ENCODE assay signal across 10 cellular contexts in the genomic region with DNA sequence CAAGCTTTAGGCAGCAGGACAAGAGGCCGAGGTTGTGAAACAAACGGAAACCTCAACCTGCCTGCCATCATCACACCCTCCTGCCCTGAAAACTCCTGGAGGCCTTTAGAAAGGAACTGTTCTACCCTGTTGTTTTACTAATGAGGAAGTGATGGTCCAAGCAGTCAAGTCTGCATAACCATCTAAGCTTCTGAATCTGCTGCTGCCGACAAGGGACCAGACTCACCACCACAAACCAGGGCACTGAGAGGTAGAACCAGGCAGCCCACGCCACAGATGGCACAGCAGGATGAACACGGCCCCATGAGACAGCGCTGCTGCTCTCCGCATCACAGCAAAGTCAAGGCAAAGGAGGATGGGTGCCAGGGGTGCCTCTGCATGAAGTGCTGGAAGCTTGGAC.
DNase-seq lines count a peak whose midpoint lies in the region; ATAC-seq and TF ChIP-seq lines count a peak whose summit lies in the region.
"Had no signal": no experiment of that assay in that cellular context is flagged by ENCODE, and none has a peak within 500 bp of the region (broad histone marks: within the 10 kb centered on the region; RNA-seq: fewer than 3 reads in every experiment).

No MANE protein-coding gene starts in this region.

- intact Hi-C loops in breast epithelium (cut with DNase I; ENCODE audit: low total_unique reads) = no loop called here

- TF ChIP-seq CTCF in breast epithelium (IDR thresholded peaks at IDR 0.05) = no peak

- TF ChIP-seq POLR2A in breast epithelium (IDR thresholded peaks at IDR 0.05) = no peak

- no peaks in the 10 kb centered on the region for H3K9me3 ChIP-seq in breast epithelium

- H3K4me3 ChIP-seq in breast epithelium = no peak overlapping the region

- H3K27me3 ChIP-seq in breast epithelium = no peaks in the 10 kb centered on the region

- H3K4me1 Mint-ChIP-seq in activated naive CD8-positive, alpha-beta T cell treated with anti-CD3 and anti-CD28 coated beads, Interleukin-2, amount 50 U/mL, for 24 hours = peaks cover 98% of the 10 kb centered on the region

- no peaks in the 10 kb centered on the region for H3K4me1 ChIP-seq in breast epithelium

- ATAC-seq in GM18498 (IDR thresholded peaks at IDR 0.05; ENCODE audit: unreplicated experiment) = peak; percentile 61
- ATAC-seq in GM19468 (IDR thresholded peaks at IDR 0.05; ENCODE audit: extremely low read depth, unreplicated experiment) = peak; percentile 41
- peak; percentile 49 for ATAC-seq in HG03139 (IDR thresholded peaks at IDR 0.05; ENCODE audit: unreplicated experiment)
- no peak for ATAC-seq in activated naive CD8-positive, alpha-beta T cell treated with anti-CD3 and anti-CD28 coated beads, Interleukin-2, amount 50 U/mL, for 24 hours

- H3K36me3 ChIP-seq in breast epithelium = no peaks in the 10 kb centered on the region

- DNase-seq in activated naive CD8-positive, alpha-beta T cell treated with anti-CD3 and anti-CD28 coated beads, Interleukin-2, amount 50 U/mL, for 24 hours = no peak
- no peak for DNase-seq in hippocampal formation (lab: John Stamatoyannopoulos, UW)
- DNase-seq in breast epithelium (ENCODE audit: low spot score in 2 of 2) = no peak
- no peak for DNase-seq in activated CD8-positive, alpha-beta memory T cell treated with anti-CD3 and anti-CD28 coated beads for 24 hours
- DNase-seq in DMS79 treated with DMSO at 0.1 percent for 48 hours (lab: John Stamatoyannopoulos, UW) = no peak
- DNase-seq: NCI-H1092 treated with DMSO at 0.1 percent for 48 hours had no signal

- H3K9me3 Mint-ChIP-seq in activated naive CD8-positive, alpha-beta T cell treated with anti-CD3 and anti-CD28 coated beads, Interleukin-2, amount 50 U/mL, for 24 hours = no peaks in the 10 kb centered on the region
- H3K9me3 Mint-ChIP-seq: type B pancreatic cell had no signal

- H3K36me3 Mint-ChIP-seq in activated naive CD8-positive, alpha-beta T cell treated with anti-CD3 and anti-CD28 coated beads, Interleukin-2, amount 50 U/mL, for 24 hours (ENCODE audit: low read depth) = peaks cover 76% of the 10 kb centered on the region
- H3K36me3 Mint-ChIP-seq: type B pancreatic cell had no signal

- peak overlapping the region; percentile 54 for H3K4me3 Mint-ChIP-seq in activated naive CD8-positive, alpha-beta T cell treated with anti-CD3 and anti-CD28 coated beads, Interleukin-2, amount 50 U/mL, for 24 hours
- H3K4me3 Mint-ChIP-seq: type B pancreatic cell had no signal

- peak overlapping the region; percentile 91 for H3K27ac Mint-ChIP-seq in activated naive CD8-positive, alpha-beta T cell treated with anti-CD3 and anti-CD28 coated beads, Interleukin-2, amount 50 U/mL, for 24 hours
- H3K27ac Mint-ChIP-seq: type B pancreatic cell had no signal

- H3K27me3 Mint-ChIP-seq in activated naive CD8-positive, alpha-beta T cell treated with anti-CD3 and anti-CD28 coated beads, Interleukin-2, amount 50 U/mL, for 24 hours = no peaks in the 10 kb centered on the region

- no peak overlapping the region for H3K27ac ChIP-seq in breast epithelium
